In the genomic region with DNA sequence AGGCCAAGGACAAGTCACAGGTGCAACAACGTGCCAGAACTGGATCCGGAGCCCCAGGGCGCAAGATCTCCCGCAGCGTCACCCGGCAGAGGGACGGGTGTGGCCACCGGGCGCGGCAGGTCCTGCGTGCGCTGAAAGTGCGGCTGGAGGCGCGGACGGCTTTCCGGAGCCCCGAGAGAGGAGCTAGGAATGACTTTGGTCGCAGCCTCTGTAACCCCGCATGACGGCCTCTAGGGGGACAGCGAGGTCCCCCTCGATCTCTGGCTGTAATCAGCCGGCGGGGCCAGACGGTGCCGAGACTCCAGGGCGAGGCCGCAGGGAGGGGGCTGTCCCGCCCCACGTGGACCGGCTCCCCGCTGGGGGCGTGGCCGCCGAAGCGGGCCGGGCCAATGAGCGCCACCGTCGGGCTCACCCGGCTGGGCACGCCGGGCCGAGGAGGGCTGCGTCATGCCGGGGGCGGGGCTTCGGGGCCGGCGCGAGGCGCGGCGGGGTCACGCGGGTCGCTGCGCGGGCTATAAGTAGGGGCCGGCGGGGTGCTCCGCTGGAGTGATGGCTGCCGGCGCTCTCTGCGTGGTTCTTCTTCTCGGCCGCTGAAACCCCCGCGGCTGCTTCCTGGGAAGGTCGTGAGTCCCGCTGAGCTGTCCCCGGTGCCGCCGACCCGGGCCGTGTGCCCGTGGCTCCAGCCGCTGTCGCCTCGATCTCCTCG, we compare ENCODE assay signal across 8 cellular contexts. TPM values are rescaled to one million over a fixed set of nuclear protein-coding genes. Genes with fewer than 3 reads are reported as not detected.
DNase-seq lines count a peak whose midpoint lies in the region; ATAC-seq and TF ChIP-seq lines count a peak whose summit lies in the region.

SLC20A1 (plus strand) TSS at position 544 of the 706 bp plus-strand sequence. CDS start 890 bp downstream, outside the sequence.

- TF ChIP-seq POLR2A in GM15510 (IDR thresholded peaks at IDR 0.05; ENCODE audit: borderline replicate concordance, extremely low read depth, insufficient read length) = peak; percentile 96

- peaks cover 2% of the 10 kb centered on the region for H3K36me3 ChIP-seq in rectal smooth muscle tissue (ENCODE audit: control insufficient read depth, insufficient read depth, low read length)
- peaks cover 0 to 2% of the 10 kb centered on the region in 2 donors for H3K36me3 ChIP-seq in aorta (ENCODE audit: control insufficient read depth in 1 of 2, insufficient read depth in 2 of 2, low read length in 1 of 2)

- H3K4me1 ChIP-seq in right cardiac atrium (ENCODE audit: control insufficient read depth, insufficient read depth, low read length) (peaks cover 8% of the 10 kb centered on the region), rectal smooth muscle tissue (ENCODE audit: control insufficient read depth, insufficient read depth, low read length) (peaks cover 4% of the 10 kb centered on the region), aorta (ENCODE audit: control insufficient read depth in 1 of 2, insufficient read depth in 2 of 2, low read length in 2 of 2) (peaks cover 2 to 4% of the 10 kb centered on the region in 2 donors)

- intact Hi-C loops in right cardiac atrium (cut with DNase I) (no loop called here), aorta (cut with DNase I) (loop anchor here (1.0 to 10.0 kb wide), 3 partner anchors 19 to 61 kb away; partner anchors contain the start of gene CHCHD5 (in 2 of the 2))

- peak; percentile 84 for ATAC-seq in HG02884 (IDR thresholded peaks at IDR 0.05; ENCODE audit: unreplicated experiment)
- peak; percentile 98 to 99 for ATAC-seq in right cardiac atrium
- ATAC-seq in aorta (ENCODE audit: low FRiP score) = peak; percentile 98

- peak within 1 kb of the TSS; percentile 80 for H3K9ac ChIP-seq in rectal smooth muscle tissue (ENCODE audit: low read length)

- H3K27ac ChIP-seq in right cardiac atrium (ENCODE audit: low read length) (peak within 1 kb of the TSS; percentile 96), rectal smooth muscle tissue (ENCODE audit: low read depth, low read length) (peak within 1 kb of the TSS; percentile 94), aorta (ENCODE audit: low read depth in 1 of 2, low read length in 2 of 2) (peak within 1 kb of the TSS; percentile 37 to 96)

- under 1% methylated on average over 82 of the region's 82 CpGs for WGBS in right cardiac atrium
- 0 to 1% methylated on average over 29 to 82 of the region's 82 CpGs for WGBS in aorta, 2 donors

- DNase-seq in NCI-H1694 (lab: John Stamatoyannopoulos, UW) (peak; percentile 84), T-helper 2 cell (peak; percentile 96 to 99 (median 98)), anterior cingulate cortex (lab: John Stamatoyannopoulos, UW) (peak; percentile 69 to 99 (median 96)), right cardiac atrium (peak; percentile 97 to 99 (median 98)), aorta (peak; percentile 97 to 99)

- no peaks in the 10 kb centered on the region for H3K27me3 ChIP-seq in right cardiac atrium (ENCODE audit: control insufficient read depth, insufficient read depth)
- no peaks in the 10 kb centered on the region for H3K27me3 ChIP-seq in rectal smooth muscle tissue (ENCODE audit: control insufficient read depth, insufficient read depth, low read length)
- H3K27me3 ChIP-seq in aorta (ENCODE audit: control insufficient read depth in 1 of 2, insufficient read depth in 2 of 2, low read length in 1 of 2) = peaks cover 0 to 2% of the 10 kb centered on the region in 2 donors

- H3K9me3 ChIP-seq in right cardiac atrium (ENCODE audit: control insufficient read depth, low read length) (no peaks in the 10 kb centered on the region), aorta (ENCODE audit: control insufficient read depth, low read length) (no peaks in the 10 kb centered on the region)

- H3K4me3 ChIP-seq in right cardiac atrium (ENCODE audit: low read length) (peak within 1 kb of the TSS; percentile 75), rectal smooth muscle tissue (ENCODE audit: low read length) (peak within 1 kb of the TSS; percentile 64), aorta (ENCODE audit: low read length in 2 of 2) (peak within 1 kb of the TSS; percentile 89 to 92)

RNA-seq across cellular contexts. Expression of gene SLC20A1, which starts in this region (rescaled TPM):
- 10 to 100 TPM; 14.2 to 24.2 (median 15.6) TPM for total RNA-seq in right cardiac atrium
- 8.6 TPM for polyA plus RNA-seq in right cardiac atrium
- 10 to 100 TPM; 51.9 to 82.6 TPM for total RNA-seq in aorta
- 10 to 100 TPM in 1 of 2 donors, 1 to 10 TPM in 1; 7.0 to 19.6 TPM for polyA plus RNA-seq in aorta

Comparison
In these comparisons a context has a peak if more than half of its experiments do, and no peak if none do; other contexts are left out.
1. Peak in every context shown above with its lines: DNase-seq, ATAC-seq, H3K4me3 ChIP-seq and H3K27ac ChIP-seq.
2. intact Hi-C loops: an anchor here in aorta (1.0 to 10.0 kb wide); none called in right cardiac atrium.